ENCODE assay signal across 9 cellular contexts in genomic region chr4:26028793-26029511, GRCh38.
DNase-seq lines count a peak whose midpoint lies in the region; ATAC-seq, FAIRE-seq and TF ChIP-seq lines count a peak whose summit lies in the region.
"Had no signal": no experiment of that assay in that cellular context is flagged by ENCODE, and none has a peak within 500 bp of the region (broad histone marks: within the 10 kb centered on the region; RNA-seq: fewer than 3 reads in every experiment).

No MANE protein-coding gene starts in this region.

- H3K27me3 ChIP-seq in astrocyte (ENCODE audit: insufficient read depth, low read length): peaks cover 2% of the 10 kb centered on the region

- H3K27me3 Mint-ChIP-seq in T-helper 17 cell (peaks cover 24% of the 10 kb centered on the region), astrocyte (ENCODE audit: low read depth, unreplicated experiment) (peaks cover 12% of the 10 kb centered on the region)

- peaks cover 3% of the 10 kb centered on the region for H3K9me3 Mint-ChIP-seq in astrocyte (ENCODE audit: unreplicated experiment)

- peak overlapping the region; percentile 60 for H3K4me2 ChIP-seq in astrocyte (ENCODE audit: low read length)

- peak; percentile 69 for DNase-seq in Ammon's horn (ENCODE audit: low spot score)
- DNase-seq in T-helper 17 cell: peak; percentile 54 to 62 (median 60)
- DNase-seq in astrocyte (ENCODE audit: low read depth): peak; percentile 36
- peak; percentile 86 for DNase-seq in iPS-NIHi11 (ENCODE audit: low spot score)
- peak; percentile 32 to 61 for DNase-seq in stimulated activated CD4-positive, alpha-beta T cell treated with anti-CD3 and anti-CD28 coated beads, Interleukin-1b, Interleukin-23, amount 100 ng/mL, for 1 hour (ENCODE audit: low read depth in 2 of 2)
- no peak for DNase-seq in COR-L47 (lab: John Stamatoyannopoulos, UW)

- peak; percentile 95 for ATAC-seq in GM19351 (IDR thresholded peaks at IDR 0.05; ENCODE audit: unreplicated experiment)
- peak; percentile 84 for ATAC-seq in HG03378 (IDR thresholded peaks at IDR 0.05; ENCODE audit: unreplicated experiment)
- ATAC-seq in T-helper 17 cell: peak; percentile 90

- H3K4me1 Mint-ChIP-seq in T-helper 17 cell (peaks cover 10% of the 10 kb centered on the region), astrocyte (ENCODE audit: low read depth, unreplicated experiment) (peaks cover 29% of the 10 kb centered on the region)

- TF ChIP-seq CTCF in astrocyte (IDR thresholded peaks at IDR 0.05; ENCODE audit: insufficient read depth, low read depth, low read length): peak; percentile 60

- no peak overlapping the region for H3K27ac ChIP-seq in astrocyte (ENCODE audit: low read depth, low read length)

- H3K79me2 ChIP-seq in astrocyte (ENCODE audit: insufficient read depth, low read length): no peaks in the 10 kb centered on the region

- peaks cover 19% of the 10 kb centered on the region for H3K4me1 ChIP-seq in astrocyte (ENCODE audit: insufficient read depth, low read length)

- no peaks in the 10 kb centered on the region for H4K20me1 ChIP-seq in astrocyte (ENCODE audit: insufficient read depth, low read length)

- H3K9ac ChIP-seq in astrocyte (ENCODE audit: low read length): peak overlapping the region; percentile 8

- no peaks in the 10 kb centered on the region for H3K36me3 ChIP-seq in astrocyte (ENCODE audit: insufficient read depth, low read length)

- H3K36me3 Mint-ChIP-seq in T-helper 17 cell (ENCODE audit: low read depth) (peaks cover 10% of the 10 kb centered on the region), astrocyte (ENCODE audit: low read depth, unreplicated experiment) (peaks cover 1% of the 10 kb centered on the region)

- H3K27ac Mint-ChIP-seq in T-helper 17 cell (no peak overlapping the region), astrocyte (ENCODE audit: unreplicated experiment) (no peak overlapping the region)

- H2AFZ ChIP-seq in astrocyte (ENCODE audit: low read depth, low read length): peak overlapping the region; percentile 44

- H3K9me3 ChIP-seq in T-helper 17 cell (ENCODE audit: control insufficient read depth, low read length, poor library complexity, severe bottlenecking): no peaks in the 10 kb centered on the region
- H3K9me3 ChIP-seq in astrocyte (ENCODE audit: insufficient read depth, low read depth, low read length): no peaks in the 10 kb centered on the region

- H3K4me3 Mint-ChIP-seq in T-helper 17 cell (no peak overlapping the region), astrocyte (ENCODE audit: unreplicated experiment) (peak overlapping the region; percentile 11)

- H3K4me3 ChIP-seq in astrocyte (ENCODE audit: insufficient read depth, low read depth, low read length): no peak overlapping the region
- H3K4me3 ChIP-seq: skin epidermis had no signal

- no peak for FAIRE-seq in astrocyte (lab: Jason Lieb, UNC)
